In the genomic region with DNA sequence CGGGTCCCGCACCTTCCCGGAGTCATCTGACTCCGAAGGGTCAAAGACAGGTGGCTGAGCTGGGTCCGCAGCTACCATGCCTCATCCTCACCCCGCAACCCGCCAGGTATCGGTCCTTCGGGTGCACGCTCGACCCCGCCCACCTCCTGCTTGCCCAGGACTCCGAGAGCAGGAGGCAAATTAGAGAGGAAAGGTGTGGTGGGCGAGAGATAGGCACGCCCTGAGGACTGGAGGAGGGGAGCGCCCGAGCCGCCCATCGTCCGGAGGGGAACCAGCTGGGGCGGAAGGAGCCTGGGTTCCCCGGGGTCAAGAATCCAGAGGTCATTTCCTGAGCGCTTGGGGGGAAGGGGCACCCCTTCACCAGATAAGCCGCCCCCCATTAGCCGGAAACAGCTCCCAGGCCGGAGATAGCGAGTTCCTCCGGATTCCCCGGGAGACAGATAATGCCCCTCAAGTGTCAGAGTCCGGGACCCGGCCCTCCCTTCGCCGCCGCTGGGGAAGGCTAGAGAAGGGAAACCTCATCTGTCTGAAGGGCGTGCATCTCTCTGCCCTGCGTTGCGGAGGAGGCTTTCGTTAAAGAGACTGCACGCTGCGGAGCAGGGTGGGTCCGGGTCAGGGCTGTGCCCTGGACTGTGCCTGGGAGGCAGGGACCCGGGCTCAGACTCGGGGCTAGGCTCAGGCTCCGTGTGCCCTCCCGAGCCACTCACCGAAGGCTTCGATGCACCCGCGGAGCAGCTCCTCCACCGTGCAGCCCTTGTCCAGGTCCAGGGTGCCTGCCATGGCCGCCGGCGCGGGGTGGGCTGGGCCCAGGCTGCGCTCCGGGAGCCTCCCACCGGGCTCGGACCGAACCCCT, we compare ENCODE assay signal across 1 cellular context.
A peak's percentile ranks its signal among the peaks of the same experiment; 100 is the strongest.
TF ChIP-seq lines count a peak whose summit lies in the region.

No MANE protein-coding gene starts in this region.

TF ChIP-seq in WTC11, 78 proteins besides CTCF, POLR2A, EP300 and RAD21 (continued from another document):
- TF ChIP-seq, protein P1, sequence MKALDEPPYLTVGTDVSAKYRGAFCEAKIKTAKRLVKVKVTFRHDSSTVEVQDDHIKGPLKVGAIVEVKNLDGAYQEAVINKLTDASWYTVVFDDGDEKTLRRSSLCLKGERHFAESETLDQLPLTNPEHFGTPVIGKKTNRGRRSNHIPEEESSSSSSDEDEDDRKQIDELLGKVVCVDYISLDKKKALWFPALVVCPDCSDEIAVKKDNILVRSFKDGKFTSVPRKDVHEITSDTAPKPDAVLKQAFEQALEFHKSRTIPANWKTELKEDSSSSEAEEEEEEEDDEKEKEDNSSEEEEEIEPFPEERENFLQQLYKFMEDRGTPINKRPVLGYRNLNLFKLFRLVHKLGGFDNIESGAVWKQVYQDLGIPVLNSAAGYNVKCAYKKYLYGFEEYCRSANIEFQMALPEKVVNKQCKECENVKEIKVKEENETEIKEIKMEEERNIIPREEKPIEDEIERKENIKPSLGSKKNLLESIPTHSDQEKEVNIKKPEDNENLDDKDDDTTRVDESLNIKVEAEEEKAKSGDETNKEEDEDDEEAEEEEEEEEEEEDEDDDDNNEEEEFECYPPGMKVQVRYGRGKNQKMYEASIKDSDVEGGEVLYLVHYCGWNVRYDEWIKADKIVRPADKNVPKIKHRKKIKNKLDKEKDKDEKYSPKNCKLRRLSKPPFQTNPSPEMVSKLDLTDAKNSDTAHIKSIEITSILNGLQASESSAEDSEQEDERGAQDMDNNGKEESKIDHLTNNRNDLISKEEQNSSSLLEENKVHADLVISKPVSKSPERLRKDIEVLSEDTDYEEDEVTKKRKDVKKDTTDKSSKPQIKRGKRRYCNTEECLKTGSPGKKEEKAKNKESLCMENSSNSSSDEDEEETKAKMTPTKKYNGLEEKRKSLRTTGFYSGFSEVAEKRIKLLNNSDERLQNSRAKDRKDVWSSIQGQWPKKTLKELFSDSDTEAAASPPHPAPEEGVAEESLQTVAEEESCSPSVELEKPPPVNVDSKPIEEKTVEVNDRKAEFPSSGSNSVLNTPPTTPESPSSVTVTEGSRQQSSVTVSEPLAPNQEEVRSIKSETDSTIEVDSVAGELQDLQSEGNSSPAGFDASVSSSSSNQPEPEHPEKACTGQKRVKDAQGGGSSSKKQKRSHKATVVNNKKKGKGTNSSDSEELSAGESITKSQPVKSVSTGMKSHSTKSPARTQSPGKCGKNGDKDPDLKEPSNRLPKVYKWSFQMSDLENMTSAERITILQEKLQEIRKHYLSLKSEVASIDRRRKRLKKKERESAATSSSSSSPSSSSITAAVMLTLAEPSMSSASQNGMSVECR (CRISPR knock-in tag; IDR thresholded peaks at IDR 0.05; ENCODE audit: borderline replicate concordance) = peak; percentile 21; the same call in 1 of the 2 replicates
- TF ChIP-seq GABPB1 (CRISPR knock-in tag; IDR thresholded peaks at IDR 0.05) = no peak
- no peak for TF ChIP-seq ZNF396 (CRISPR knock-in tag; IDR thresholded peaks at IDR 0.05; ENCODE audit: borderline replicate concordance)
- TF ChIP-seq, protein P2, sequence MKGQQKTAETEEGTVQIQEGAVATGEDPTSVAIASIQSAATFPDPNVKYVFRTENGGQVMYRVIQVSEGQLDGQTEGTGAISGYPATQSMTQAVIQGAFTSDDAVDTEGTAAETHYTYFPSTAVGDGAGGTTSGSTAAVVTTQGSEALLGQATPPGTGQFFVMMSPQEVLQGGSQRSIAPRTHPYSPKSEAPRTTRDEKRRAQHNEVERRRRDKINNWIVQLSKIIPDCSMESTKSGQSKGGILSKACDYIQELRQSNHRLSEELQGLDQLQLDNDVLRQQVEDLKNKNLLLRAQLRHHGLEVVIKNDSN (CRISPR knock-in tag; IDR thresholded peaks at IDR 0.05) = no peak; the same call in 1 of the 2 replicates
- TF ChIP-seq FOXP1 (CRISPR knock-in tag; IDR thresholded peaks at IDR 0.05; ENCODE audit: borderline replicate concordance) = 0 out of 2 replicates have a peak, but pooled peaks have one; percentile 19
- TF ChIP-seq TEAD1 (CRISPR knock-in tag; IDR thresholded peaks at IDR 0.05) = peak; percentile 40; the same call in 1 of the 2 replicates
- TF ChIP-seq TP53 (CRISPR knock-in tag; IDR thresholded peaks at IDR 0.05) = 0 out of 2 replicates have a peak, but pooled peaks have one; percentile 60
- TF ChIP-seq, protein P3, sequence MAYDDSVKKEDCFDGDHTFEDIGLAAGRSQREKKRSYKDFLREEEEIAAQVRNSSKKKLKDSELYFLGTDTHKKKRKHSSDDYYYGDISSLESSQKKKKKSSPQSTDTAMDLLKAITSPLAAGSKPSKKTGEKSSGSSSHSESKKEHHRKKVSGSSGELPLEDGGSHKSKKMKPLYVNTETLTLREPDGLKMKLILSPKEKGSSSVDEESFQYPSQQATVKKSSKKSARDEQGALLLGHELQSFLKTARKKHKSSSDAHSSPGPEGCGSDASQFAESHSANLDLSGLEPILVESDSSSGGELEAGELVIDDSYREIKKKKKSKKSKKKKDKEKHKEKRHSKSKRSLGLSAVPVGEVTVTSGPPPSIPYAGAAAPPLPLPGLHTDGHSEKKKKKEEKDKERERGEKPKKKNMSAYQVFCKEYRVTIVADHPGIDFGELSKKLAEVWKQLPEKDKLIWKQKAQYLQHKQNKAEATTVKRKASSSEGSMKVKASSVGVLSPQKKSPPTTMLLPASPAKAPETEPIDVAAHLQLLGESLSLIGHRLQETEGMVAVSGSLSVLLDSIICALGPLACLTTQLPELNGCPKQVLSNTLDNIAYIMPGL (CRISPR knock-in tag; IDR thresholded peaks at IDR 0.05) = no peak; the same call in 1 of the 2 replicates
- TF ChIP-seq ELF4 (CRISPR knock-in tag; IDR thresholded peaks at IDR 0.05; ENCODE audit: low read depth) = no peak
- TF ChIP-seq TEAD4 (CRISPR knock-in tag; IDR thresholded peaks at IDR 0.05) = no peak
- TF ChIP-seq, protein P4, sequence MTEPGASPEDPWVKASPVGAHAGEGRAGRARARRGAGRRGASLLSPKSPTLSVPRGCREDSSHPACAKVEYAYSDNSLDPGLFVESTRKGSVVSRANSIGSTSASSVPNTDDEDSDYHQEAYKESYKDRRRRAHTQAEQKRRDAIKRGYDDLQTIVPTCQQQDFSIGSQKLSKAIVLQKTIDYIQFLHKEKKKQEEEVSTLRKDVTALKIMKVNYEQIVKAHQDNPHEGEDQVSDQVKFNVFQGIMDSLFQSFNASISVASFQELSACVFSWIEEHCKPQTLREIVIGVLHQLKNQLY (CRISPR knock-in tag; IDR thresholded peaks at IDR 0.05) = no peak
